ENCODE assay signal across 8 cellular contexts in genomic region chr11:133966924-133967598, GRCh38. TPM values are rescaled to one million over a fixed set of nuclear protein-coding genes. Genes with fewer than 3 reads are reported as not detected.
DNase-seq lines count a peak whose midpoint lies in the region; ATAC-seq and TF ChIP-seq lines count a peak whose summit lies in the region.

No MANE protein-coding gene starts in this region.

- no peaks in the 10 kb centered on the region for H3K36me3 Mint-ChIP-seq in activated T-cell treated with anti-CD3 and anti-CD28 coated beads, Interleukin-2, amount 50 U/mL, for 24 hours (ENCODE audit: low read depth)
- H3K36me3 Mint-ChIP-seq in glutamatergic neuron (ENCODE audit: unreplicated experiment), result no peaks in the 10 kb centered on the region

- no peaks in the 10 kb centered on the region for H3K9me3 Mint-ChIP-seq in activated T-cell treated with anti-CD3 and anti-CD28 coated beads, Interleukin-2, amount 50 U/mL, for 24 hours
- H3K9me3 Mint-ChIP-seq in glutamatergic neuron (ENCODE audit: unreplicated experiment), result peaks cover 21% of the 10 kb centered on the region

- DNase-seq in KBM-7, result peak; percentile 49
- DNase-seq in activated T-cell treated with anti-CD3 and anti-CD28 coated beads, Interleukin-2, amount 50 U/mL, for 24 hours, result peak; percentile 85
- DNase-seq in glutamatergic neuron, result peak; percentile 74
- DNase-seq in stimulated activated CD4-positive, alpha-beta T cell treated with anti-CD3 and anti-CD28 coated beads, Interleukin-1b, Interleukin-23, amount 100 ng/mL, for 4 hours (ENCODE audit: low read depth in 2 of 2), result peak; percentile 51 to 70
- DNase-seq in pons (ENCODE audit: low spot score), result no peak
- no peak for DNase-seq in NCI-H2107 treated with DMSO at 0.1 percent for 48 hours (lab: John Stamatoyannopoulos, UW; ENCODE audit: unreplicated experiment)

- peaks cover 6% of the 10 kb centered on the region for H3K27me3 Mint-ChIP-seq in activated T-cell treated with anti-CD3 and anti-CD28 coated beads, Interleukin-2, amount 50 U/mL, for 24 hours
- peaks cover 20% of the 10 kb centered on the region for H3K27me3 Mint-ChIP-seq in glutamatergic neuron (ENCODE audit: unreplicated experiment)

- peak; percentile 22 for TF ChIP-seq CTCF in glutamatergic neuron (IDR thresholded peaks at IDR 0.05; ENCODE audit: partially characterized antibody, unreplicated experiment)

- peak overlapping the region; percentile 80 for H3K4me3 Mint-ChIP-seq in activated T-cell treated with anti-CD3 and anti-CD28 coated beads, Interleukin-2, amount 50 U/mL, for 24 hours
- peak overlapping the region; percentile 66 for H3K4me3 Mint-ChIP-seq in glutamatergic neuron (ENCODE audit: unreplicated experiment)

- peak overlapping the region; percentile 87 for H3K27ac Mint-ChIP-seq in activated T-cell treated with anti-CD3 and anti-CD28 coated beads, Interleukin-2, amount 50 U/mL, for 24 hours
- no peak overlapping the region for H3K27ac Mint-ChIP-seq in glutamatergic neuron (ENCODE audit: unreplicated experiment)

- H3K4me1 Mint-ChIP-seq in activated T-cell treated with anti-CD3 and anti-CD28 coated beads, Interleukin-2, amount 50 U/mL, for 24 hours (ENCODE audit: low read depth), result peaks cover 13% of the 10 kb centered on the region
- peaks cover 16% of the 10 kb centered on the region for H3K4me1 Mint-ChIP-seq in glutamatergic neuron (ENCODE audit: low read depth, unreplicated experiment)

- in situ Hi-C loops in KBM-7 (cut with MboI; ENCODE audit: low pct_unique_long_range_greater_than_20kb, low sequenced_read_pairs), result no loop called here

- ATAC-seq in GM19023 (IDR thresholded peaks at IDR 0.05; ENCODE audit: unreplicated experiment) (no peak), GM18519 (IDR thresholded peaks at IDR 0.05; ENCODE audit: low FRiP score, unreplicated experiment) (no peak)

RNA-seq across cellular contexts. Expression of gene IGSF9B, which starts 10.3 kb away (rescaled TPM):
- total RNA-seq in glutamatergic neuron (ENCODE audit: unreplicated experiment), result 209 TPM

Comparison
In these comparisons a context has a peak if more than half of its experiments do, and no peak if none do; other contexts are left out.
1. DNase-seq: peak in KBM-7 (single experiment), activated T-cell treated with anti-CD3 and anti-CD28 coated beads, Interleukin-2, amount 50 U/mL, for 24 hours (single experiment), glutamatergic neuron (single experiment) and stimulated activated CD4-positive, alpha-beta T cell treated with anti-CD3 and anti-CD28 coated beads, Interleukin-1b, Interleukin-23, amount 100 ng/mL, for 4 hours (2 of 2); none in pons (single experiment) and NCI-H2107 treated with DMSO at 0.1 percent for 48 hours (single experiment).